Comparison of ENCODE assay signal across 29 cellular contexts in genomic region chr2:190668892-190669291, GRCh38.
DNase-seq lines count a peak whose midpoint lies in the region; ATAC-seq, FAIRE-seq and TF ChIP-seq lines count a peak whose summit lies in the region.
"Had no signal": no experiment of that assay in that cellular context is flagged by ENCODE, and none has a peak within 500 bp of the region (broad histone marks: within the 10 kb centered on the region; RNA-seq: fewer than 3 reads in every experiment).

No MANE protein-coding gene starts in this region.

- H3K4me3 ChIP-seq in RWPE2 (ENCODE audit: severe bottlenecking): no peak overlapping the region
- H3K4me3 ChIP-seq: body of pancreas, hepatocyte, left ventricle myocardium inferior, PC-9, smooth muscle cell, uterus had no signal

- peak; percentile 88 for ATAC-seq in RWPE2 (ENCODE audit: low read depth)
- no peak for ATAC-seq in HG03442 (IDR thresholded peaks at IDR 0.05; ENCODE audit: unreplicated experiment)
- ATAC-seq: body of pancreas; natural killer cell treated with Interleukin-12 subunit alpha and Interleukin-12 subunit beta and Interleukin-15 and Interleukin-18, amount 100 ng/mL, for 72 hours; T-cell had no signal

- H3K9me3 ChIP-seq in RWPE2 (ENCODE audit: severe bottlenecking): no peaks in the 10 kb centered on the region
- H3K9me3 ChIP-seq: body of pancreas, uterus had no signal

- H3K4me1 ChIP-seq in RWPE2 (ENCODE audit: insufficient read depth, poor library complexity, severe bottlenecking): peaks cover 17% of the 10 kb centered on the region
- H3K4me1 ChIP-seq: body of pancreas, uterus had no signal

- peak; percentile 57 for FAIRE-seq in H54 (lab: Jason Lieb, UNC)
- FAIRE-seq: TTC549 had no signal

- no peak overlapping the region for H3K27ac ChIP-seq in RWPE2 (ENCODE audit: poor library complexity, severe bottlenecking)
- H3K27ac ChIP-seq: body of pancreas, hepatocyte, HL-60, left ventricle myocardium inferior, PC-9, uterus had no signal

- DNase-seq in COLO829 (ENCODE audit: low spot score) (peak; percentile 54), H54 (ENCODE audit: insufficient read length, low spot score) (no peak), RWPE2 (ENCODE audit: low spot score) (no peak), globus pallidus (ENCODE audit: low spot score) (peak; percentile 44), NCI-H2107 (lab: John Stamatoyannopoulos, UW) (no peak), AG08395 (ENCODE audit: low spot score) (no peak), ecto neural progenitor cell (ENCODE audit: low spot score) (no peak)
- DNase-seq: activated CD4-positive, alpha-beta T cell treated with anti-CD3 and anti-CD28 coated beads for 4 hours; activated naive CD4-positive, alpha-beta T cell; activated T-cell treated with anti-CD3 and anti-CD28 coated beads, Interleukin-2, amount 50 U/mL, for 24 hours; body of pancreas; DMS 273 treated with DMSO at 0.1 percent for 48 hours; effector CD8-positive, alpha-beta T cell; foreskin melanocyte; H9; left ventricle myocardium inferior; NCI-H2081; NCI-H446; PC-9; retina; SIG-M5; T-cell; uterus had no signal

- TF ChIP-seq POLR2A in H54 (IDR thresholded peaks at IDR 0.05; ENCODE audit: low read depth, low read length): no peak

- TF ChIP-seq CTCF in RWPE2 (IDR thresholded peaks at IDR 0.05; ENCODE audit: poor library complexity, severe bottlenecking): no peak

- peaks cover 78% of the 10 kb centered on the region for H3K36me3 ChIP-seq in RWPE2 (ENCODE audit: low read depth)
- H3K36me3 ChIP-seq: uterus had no signal

- H3K27me3 ChIP-seq in RWPE2 (ENCODE audit: insufficient read depth, poor library complexity, severe bottlenecking): no peaks in the 10 kb centered on the region
- H3K27me3 ChIP-seq: body of pancreas, hepatocyte, uterus had no signal

Comparison
In these comparisons a context has a peak if more than half of its experiments do, and no peak if none do; other contexts are left out.
1. DNase-seq: peak in COLO829 (single experiment) and globus pallidus (single experiment); none in H54 (single experiment), RWPE2 (single experiment), NCI-H2107 (single experiment), AG08395 (single experiment) and ecto neural progenitor cell (single experiment).